Comparison of ENCODE assay signal across 8 cellular contexts in genomic region chr12:132711169-132711843, GRCh38. TPM values are rescaled to one million over a fixed set of nuclear protein-coding genes. Genes with fewer than 3 reads are reported as not detected.
DNase-seq lines count a peak whose midpoint lies in the region; ATAC-seq and TF ChIP-seq lines count a peak whose summit lies in the region.

No MANE protein-coding gene starts in this region.

- ATAC-seq in GM19467 (IDR thresholded peaks at IDR 0.05; ENCODE audit: unreplicated experiment) = peak; percentile 18

- H3K4me3 ChIP-seq in BE2C (ENCODE audit: low read depth, low read length) (peak overlapping the region; percentile 69), HUES64 (ENCODE audit: low read length) (peak overlapping the region; percentile 81), skeletal muscle satellite cell (ENCODE audit: low read length) (peak overlapping the region; percentile 100)

- H3K9ac ChIP-seq in HUES64 (ENCODE audit: low read depth, low read length) = peak overlapping the region; percentile 87
- peak overlapping the region; percentile 90 for H3K9ac ChIP-seq in skeletal muscle satellite cell (ENCODE audit: low read depth, low read length)

- peak overlapping the region; percentile 99 for H3K4me2 ChIP-seq in skeletal muscle satellite cell (ENCODE audit: low read length)

- intact Hi-C loops in activated T-helper 1 cell treated with anti-CD3 and anti-CD28 coated beads, Interleukin-12 subunit alpha, Interleukin-12 subunit beta, Interleukin-2, Interleukin-4 antibody, amounts not matched to agents 30 ng/mL and 10 ng/mL and 1 ng/mL, durations not matched to agents 14 hours and 24 hours and 36 hours (cut with micrococcal nuclease) = no loop called here

- peaks cover 27% of the 10 kb centered on the region for H3K36me3 ChIP-seq in BE2C
- peaks cover 19% of the 10 kb centered on the region for H3K36me3 ChIP-seq in HUES64 (ENCODE audit: insufficient read depth, low read length)
- H3K36me3 ChIP-seq in skeletal muscle satellite cell (ENCODE audit: insufficient read depth, low read length) = peaks cover 10% of the 10 kb centered on the region

- TF ChIP-seq CTCF in BE2C (IDR thresholded peaks at IDR 0.05; ENCODE audit: low read depth, low read length) = no peak

- H3K9me3 ChIP-seq in BE2C (no peaks in the 10 kb centered on the region), HUES64 (ENCODE audit: insufficient read depth, low read depth, low read length) (no peaks in the 10 kb centered on the region), skeletal muscle satellite cell (replicated peaks; ENCODE audit: low read length) (no peaks in the 10 kb centered on the region)

- peak overlapping the region; percentile 89 for H3K4me3 Mint-ChIP-seq in activated T-helper 1 cell treated with anti-CD3 and anti-CD28 coated beads, Interleukin-12 subunit alpha, Interleukin-12 subunit beta, Interleukin-2, Interleukin-4 antibody, amounts not matched to agents 30 ng/mL and 10 ng/mL and 1 ng/mL, durations not matched to agents 14 hours and 24 hours and 36 hours

- no peaks in the 10 kb centered on the region for H3K4me1 ChIP-seq in BE2C
- H3K4me1 ChIP-seq in HUES64 (ENCODE audit: insufficient read depth, low read length) = peaks cover 5% of the 10 kb centered on the region; the same call in 1 of the 2 replicates
- peaks cover 7% of the 10 kb centered on the region for H3K4me1 ChIP-seq in skeletal muscle satellite cell (ENCODE audit: control insufficient read depth, insufficient read depth, low read length)

- H3K27me3 Mint-ChIP-seq in activated T-helper 1 cell treated with anti-CD3 and anti-CD28 coated beads, Interleukin-12 subunit alpha, Interleukin-12 subunit beta, Interleukin-2, Interleukin-4 antibody, amounts not matched to agents 30 ng/mL and 10 ng/mL and 1 ng/mL, durations not matched to agents 14 hours and 24 hours and 36 hours (ENCODE audit: insufficient read depth) = no peaks in the 10 kb centered on the region

- no peaks in the 10 kb centered on the region for H3K27me3 ChIP-seq in BE2C
- no peaks in the 10 kb centered on the region for H3K27me3 ChIP-seq in HUES64 (ENCODE audit: insufficient read depth, low read length)
- H3K27me3 ChIP-seq in skeletal muscle satellite cell (ENCODE audit: control insufficient read depth, insufficient read depth, low read length) = no peaks in the 10 kb centered on the region

- H3K4me1 Mint-ChIP-seq in activated T-helper 1 cell treated with anti-CD3 and anti-CD28 coated beads, Interleukin-12 subunit alpha, Interleukin-12 subunit beta, Interleukin-2, Interleukin-4 antibody, amounts not matched to agents 30 ng/mL and 10 ng/mL and 1 ng/mL, durations not matched to agents 14 hours and 24 hours and 36 hours (ENCODE audit: low read depth) = peaks cover 15% of the 10 kb centered on the region

- H3K36me3 Mint-ChIP-seq in activated T-helper 1 cell treated with anti-CD3 and anti-CD28 coated beads, Interleukin-12 subunit alpha, Interleukin-12 subunit beta, Interleukin-2, Interleukin-4 antibody, amounts not matched to agents 30 ng/mL and 10 ng/mL and 1 ng/mL, durations not matched to agents 14 hours and 24 hours and 36 hours (ENCODE audit: low read depth) = peaks cover 15% of the 10 kb centered on the region

- H3K27ac ChIP-seq in HUES64 (ENCODE audit: low read depth, low read length) = peak overlapping the region; percentile 45

- no peak for DNase-seq in BE2C
- DNase-seq in activated T-helper 1 cell treated with anti-CD3 and anti-CD28 coated beads, Interleukin-12 subunit alpha, Interleukin-12 subunit beta, Interleukin-2, Interleukin-4 antibody, amounts not matched to agents 30 ng/mL and 10 ng/mL and 1 ng/mL, durations not matched to agents 14 hours and 24 hours and 36 hours (ENCODE audit: low spot score) = peak; percentile 25
- peak; percentile 41 for DNase-seq in hepatic stellate cell (ENCODE audit: low spot score)
- no peak for DNase-seq in NCI-H1048 (lab: John Stamatoyannopoulos, UW)
- DNase-seq in SKM-1 treated with dmso at 0.1 percent for 144 hours (lab: John Stamatoyannopoulos, UW; ENCODE audit: unreplicated experiment) = no peak

- 9% methylated on average over 51 of the region's 51 CpGs for WGBS in HUES64

- no peaks in the 10 kb centered on the region for H3K9me3 Mint-ChIP-seq in activated T-helper 1 cell treated with anti-CD3 and anti-CD28 coated beads, Interleukin-12 subunit alpha, Interleukin-12 subunit beta, Interleukin-2, Interleukin-4 antibody, amounts not matched to agents 30 ng/mL and 10 ng/mL and 1 ng/mL, durations not matched to agents 14 hours and 24 hours and 36 hours

- H3K27ac Mint-ChIP-seq in activated T-helper 1 cell treated with anti-CD3 and anti-CD28 coated beads, Interleukin-12 subunit alpha, Interleukin-12 subunit beta, Interleukin-2, Interleukin-4 antibody, amounts not matched to agents 30 ng/mL and 10 ng/mL and 1 ng/mL, durations not matched to agents 14 hours and 24 hours and 36 hours = peak overlapping the region; percentile 23

RNA-seq across cellular contexts. Expression of gene PGAM5, which starts 0.7 kb away (rescaled TPM):
- 92.2 TPM for polyA plus RNA-seq in BE2C (2012; ENCODE audit: insufficient read depth, insufficient read length, low read depth)
- 53.0 TPM for polyA plus RNA-seq in HUES64 (2013, experiment 1 of 2)
- 43.5 TPM for polyA plus RNA-seq in HUES64 (2013, experiment 2 of 2)
- 107 and 111 TPM in 2 replicates for total RNA-seq in activated T-helper 1 cell treated with anti-CD3 and anti-CD28 coated beads, Interleukin-12 subunit alpha, Interleukin-12 subunit beta, Interleukin-2, Interleukin-4 antibody, amounts not matched to agents 30 ng/mL and 10 ng/mL and 1 ng/mL, durations not matched to agents 14 hours and 24 hours and 36 hours
- 48.9 and 64.4 TPM in 2 replicates for total RNA-seq in skeletal muscle satellite cell (2012; rRNA removed)

RNA-seq across cellular contexts. Expression of gene PXMP2, which starts 23.9 kb away (rescaled TPM):
- 11.0 TPM for polyA plus RNA-seq in BE2C (2012; ENCODE audit: insufficient read depth, insufficient read length, low read depth)
- polyA plus RNA-seq in HUES64 (2013, experiment 1 of 2) = 17.2 TPM
- 17.8 TPM for polyA plus RNA-seq in HUES64 (2013, experiment 2 of 2)
- 21.5 and 23.3 TPM in 2 replicates for total RNA-seq in activated T-helper 1 cell treated with anti-CD3 and anti-CD28 coated beads, Interleukin-12 subunit alpha, Interleukin-12 subunit beta, Interleukin-2, Interleukin-4 antibody, amounts not matched to agents 30 ng/mL and 10 ng/mL and 1 ng/mL, durations not matched to agents 14 hours and 24 hours and 36 hours
- 9.8 and 10.6 TPM in 2 replicates for total RNA-seq in skeletal muscle satellite cell (2012; rRNA removed)

RNA-seq across cellular contexts. Expression of gene POLE, which starts 24.2 kb away (rescaled TPM):
- polyA plus RNA-seq in BE2C (2012; ENCODE audit: insufficient read depth, insufficient read length, low read depth) = 22.4 TPM
- polyA plus RNA-seq in HUES64 (2013, experiment 1 of 2) = 72.0 TPM
- 61.9 TPM for polyA plus RNA-seq in HUES64 (2013, experiment 2 of 2)
- 168 and 170 TPM in 2 replicates for total RNA-seq in activated T-helper 1 cell treated with anti-CD3 and anti-CD28 coated beads, Interleukin-12 subunit alpha, Interleukin-12 subunit beta, Interleukin-2, Interleukin-4 antibody, amounts not matched to agents 30 ng/mL and 10 ng/mL and 1 ng/mL, durations not matched to agents 14 hours and 24 hours and 36 hours
- total RNA-seq in skeletal muscle satellite cell (2012; rRNA removed) = 16.5 and 23.4 TPM in 2 replicates

RNA-seq across cellular contexts. Expression of gene ANKLE2, which starts 50.3 kb away (rescaled TPM):
- polyA plus RNA-seq in BE2C (2012; ENCODE audit: insufficient read depth, insufficient read length, low read depth) = 120 TPM
- 37.5 TPM for polyA plus RNA-seq in HUES64 (2013, experiment 1 of 2)
- 34.0 TPM for polyA plus RNA-seq in HUES64 (2013, experiment 2 of 2)
- total RNA-seq in activated T-helper 1 cell treated with anti-CD3 and anti-CD28 coated beads, Interleukin-12 subunit alpha, Interleukin-12 subunit beta, Interleukin-2, Interleukin-4 antibody, amounts not matched to agents 30 ng/mL and 10 ng/mL and 1 ng/mL, durations not matched to agents 14 hours and 24 hours and 36 hours = 151 and 156 TPM in 2 replicates
- 59.3 and 61.8 TPM in 2 replicates for total RNA-seq in skeletal muscle satellite cell (2012; rRNA removed)

Comparison
In these comparisons a context has a peak if more than half of its experiments do, and no peak if none do; other contexts are left out.
1. DNase-seq: peak in activated T-helper 1 cell treated with anti-CD3 and anti-CD28 coated beads, Interleukin-12 subunit alpha, Interleukin-12 subunit beta, Interleukin-2, Interleukin-4 antibody, amounts not matched to agents 30 ng/mL and 10 ng/mL and 1 ng/mL, durations not matched to agents 14 hours and 24 hours and 36 hours (single experiment) and hepatic stellate cell (single experiment); none in BE2C (single experiment), NCI-H1048 (single experiment) and SKM-1 treated with dmso at 0.1 percent for 144 hours (single experiment).
2. Peak in every context shown above with its lines, with median percentiles within 50 percentile points of each other: H3K4me3 ChIP-seq.